ENCODE assay signal across 1 cellular context in the genomic region with DNA sequence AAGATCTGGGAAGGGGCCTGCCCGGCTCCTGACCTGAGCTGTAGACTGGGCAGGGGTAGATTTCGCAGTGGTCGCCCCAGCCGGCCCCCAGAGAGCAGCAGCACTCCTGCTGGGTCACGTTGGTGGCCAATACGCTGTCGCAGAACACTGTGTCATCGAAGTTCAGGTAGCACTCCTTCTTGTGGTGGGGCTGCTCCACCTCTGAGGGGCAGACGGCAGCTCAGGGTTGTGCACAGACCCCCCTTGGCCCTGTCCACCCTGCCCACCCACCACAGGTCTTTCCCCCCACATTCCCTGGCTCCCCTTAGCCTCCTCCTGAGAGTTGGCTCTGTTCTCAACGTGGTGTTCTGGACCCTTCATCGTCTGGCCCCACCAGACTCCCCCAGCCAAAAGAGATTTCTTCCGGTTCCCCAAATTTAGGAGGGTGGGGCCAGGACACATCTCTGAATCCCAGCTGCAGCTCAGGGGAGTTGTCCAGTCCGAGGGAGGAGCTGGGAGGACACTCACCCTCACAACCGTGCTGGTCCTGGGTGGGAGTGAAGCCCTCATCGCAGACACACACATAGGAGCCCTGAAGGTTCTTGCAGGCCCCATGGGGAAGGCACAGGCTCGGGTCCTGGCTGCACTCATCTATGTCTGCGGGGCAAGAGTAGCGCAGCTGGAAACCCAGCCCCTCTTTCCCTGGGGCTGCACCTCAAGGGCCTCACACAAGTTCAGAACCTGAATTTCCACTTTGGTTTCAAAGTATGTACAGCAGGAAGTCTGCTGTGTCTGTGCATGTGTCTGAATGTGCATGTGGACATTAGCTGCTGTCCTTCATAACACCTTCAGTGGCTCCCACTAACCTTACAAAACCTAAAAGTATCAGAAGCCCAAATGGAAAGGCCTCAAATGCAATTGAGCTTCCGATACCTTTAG.
TF ChIP-seq lines count a peak whose summit lies in the region.

No MANE protein-coding gene starts in this region.

TF ChIP-seq in H1, 55 proteins besides CTCF, POLR2A, EP300 and RAD21:
- no peak for TF ChIP-seq POLR2AphosphoS5 (IDR thresholded peaks at IDR 0.05; ENCODE audit: low read depth, low read length)
- TF ChIP-seq GTF2F1 (IDR thresholded peaks at IDR 0.05; ENCODE audit: borderline replicate concordance, low read depth, low read length) = no peak
- no peak for TF ChIP-seq CHD1 (IDR thresholded peaks at IDR 0.05; ENCODE audit: low read depth, low read length)
- no peak for TF ChIP-seq TCF12 (IDR thresholded peaks at IDR 0.05; ENCODE audit: low read depth, low read length)
- TF ChIP-seq ASH2L (IDR thresholded peaks at IDR 0.05; ENCODE audit: low read length) = no peak
- TF ChIP-seq EGR1 (IDR thresholded peaks at IDR 0.05; ENCODE audit: borderline replicate concordance, low read depth, low read length) = no peak
- no peak for TF ChIP-seq YY1 (IDR thresholded peaks at IDR 0.05; ENCODE audit: low read depth, low read length)
- no peak for TF ChIP-seq SIN3A (conservative IDR thresholded peaks at IDR 0.05 in 1 of 2, IDR thresholded peaks at IDR 0.05 in 1 of 2; ENCODE audit: low read depth in 1 of 2, low read length in 2 of 2)
- no peak for TF ChIP-seq GABPA (IDR thresholded peaks at IDR 0.05; ENCODE audit: borderline replicate concordance, insufficient read depth, low read length)
- no peak for TF ChIP-seq JUND (IDR thresholded peaks at IDR 0.05; ENCODE audit: low read length)
- no peak for TF ChIP-seq BRCA1 (IDR thresholded peaks at IDR 0.05; ENCODE audit: low read depth, low read length)
- TF ChIP-seq SP4 (IDR thresholded peaks at IDR 0.05; ENCODE audit: low read length) = no peak
- no peak for TF ChIP-seq CHD2 (IDR thresholded peaks at IDR 0.05; ENCODE audit: low read length)
- TF ChIP-seq, protein P1, sequence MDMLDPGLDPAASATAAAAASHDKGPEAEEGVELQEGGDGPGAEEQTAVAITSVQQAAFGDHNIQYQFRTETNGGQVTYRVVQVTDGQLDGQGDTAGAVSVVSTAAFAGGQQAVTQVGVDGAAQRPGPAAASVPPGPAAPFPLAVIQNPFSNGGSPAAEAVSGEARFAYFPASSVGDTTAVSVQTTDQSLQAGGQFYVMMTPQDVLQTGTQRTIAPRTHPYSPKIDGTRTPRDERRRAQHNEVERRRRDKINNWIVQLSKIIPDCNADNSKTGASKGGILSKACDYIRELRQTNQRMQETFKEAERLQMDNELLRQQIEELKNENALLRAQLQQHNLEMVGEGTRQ (IDR thresholded peaks at IDR 0.05; ENCODE audit: low read length) = no peak
